In the genomic region with DNA sequence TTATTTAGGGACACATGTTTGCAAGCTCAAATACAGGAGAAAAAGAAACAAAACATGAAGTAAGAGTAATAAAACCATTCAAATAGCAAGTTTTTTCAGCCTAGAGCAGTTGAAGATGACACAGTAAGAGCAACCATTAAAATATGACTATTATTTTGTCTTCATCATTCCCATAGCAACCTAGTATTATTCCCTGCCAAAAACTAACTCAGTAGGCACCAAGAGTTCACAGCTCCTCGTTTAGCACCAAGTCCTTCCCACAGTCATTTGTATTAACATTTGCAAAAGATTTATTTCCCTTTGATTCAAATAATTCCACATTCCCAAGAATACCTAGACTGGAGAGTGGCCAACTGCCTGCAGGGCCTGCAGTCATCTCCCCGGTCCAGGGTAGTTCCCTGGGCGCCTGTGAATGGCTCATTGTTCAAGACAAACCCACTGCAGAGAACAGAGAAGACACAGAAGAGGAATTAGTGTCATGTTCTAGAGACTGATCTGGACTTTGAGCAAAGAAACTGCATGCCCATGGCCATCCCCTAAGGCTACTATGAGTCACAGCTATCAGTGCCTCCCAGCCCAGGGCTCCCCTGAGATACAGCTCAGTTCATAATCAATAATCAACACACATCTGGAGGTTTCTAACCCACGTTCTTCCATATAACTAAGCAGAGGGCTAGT, we compare ENCODE assay signal across 15 cellular contexts.
DNase-seq lines count a peak whose midpoint lies in the region; ATAC-seq and TF ChIP-seq lines count a peak whose summit lies in the region.
"Had no signal": no experiment of that assay in that cellular context is flagged by ENCODE, and none has a peak within 500 bp of the region (broad histone marks: within the 10 kb centered on the region; RNA-seq: fewer than 3 reads in every experiment).

No MANE protein-coding gene starts in this region.

- H3K27me3 Mint-ChIP-seq in mesothelial cell of epicardium (ENCODE audit: low read depth), result no peaks in the 10 kb centered on the region
- H3K27me3 Mint-ChIP-seq: activated CD4-positive, alpha-beta memory T cell treated with anti-CD3 and anti-CD28 coated beads for 36 hours had no signal

- no peak overlapping the region for H3K9ac ChIP-seq in adipocyte (ENCODE audit: low read length)

- H3K36me3 ChIP-seq in adipocyte (ENCODE audit: control insufficient read depth, insufficient read depth, low read length, severe bottlenecking), result no peaks in the 10 kb centered on the region
- H3K36me3 ChIP-seq: prostate gland had no signal

- no peaks in the 10 kb centered on the region for H3K9me3 ChIP-seq in adipocyte (ENCODE audit: control insufficient read depth, low read length)
- H3K9me3 ChIP-seq: prostate gland had no signal

- no peak overlapping the region for H3K4me3 ChIP-seq in adipocyte (ENCODE audit: low read length)
- H3K4me3 ChIP-seq: prostate gland had no signal

- peaks cover 21% of the 10 kb centered on the region for H3K9me3 Mint-ChIP-seq in mesothelial cell of epicardium
- H3K9me3 Mint-ChIP-seq: activated CD4-positive, alpha-beta memory T cell treated with anti-CD3 and anti-CD28 coated beads for 36 hours had no signal

- no peaks in the 10 kb centered on the region for H3K36me3 Mint-ChIP-seq in mesothelial cell of epicardium
- H3K36me3 Mint-ChIP-seq: activated CD4-positive, alpha-beta memory T cell treated with anti-CD3 and anti-CD28 coated beads for 36 hours had no signal

- DNase-seq in adipocyte (ENCODE audit: low read depth) (peak; percentile 12), mesothelial cell of epicardium (ENCODE audit: low spot score in 2 of 2, unreplicated experiment in 2 of 2) (no peak), putamen (ENCODE audit: low spot score) (no peak)
- DNase-seq in stimulated activated CD4-positive, alpha-beta T cell treated with anti-CD3 and anti-CD28 coated beads, Interleukin-2, amount 100 ng/mL, for 48 hours, result no peak
- DNase-seq: activated CD4-positive, alpha-beta memory T cell treated with anti-CD3 and anti-CD28 coated beads for 36 hours; activated gamma-delta T cell; Karpas-422; mesenchymal stem cell; stimulated activated CD4-positive, alpha-beta T cell treated with anti-CD3 and anti-CD28 coated beads, Interleukin-4, amount 100 ng/mL, for 1 hour; stimulated activated naive CD8-positive, alpha-beta T cell treated with anti-CD3 and anti-CD28 coated beads, Interleukin-15, Interleukin-2, amounts not matched to agents 100 U/mL and 50 U/mL, for 24 hours had no signal

- peaks cover 5% of the 10 kb centered on the region for H3K4me1 ChIP-seq in adipocyte (ENCODE audit: control insufficient read depth, insufficient read depth, low read length)
- H3K4me1 ChIP-seq: prostate gland had no signal

- H3K4me3 Mint-ChIP-seq in mesothelial cell of epicardium, result no peak overlapping the region
- H3K4me3 Mint-ChIP-seq: activated CD4-positive, alpha-beta memory T cell treated with anti-CD3 and anti-CD28 coated beads for 36 hours had no signal

- ATAC-seq in GM18511 (IDR thresholded peaks at IDR 0.05; ENCODE audit: unreplicated experiment) (peak; percentile 89), HG03108 (IDR thresholded peaks at IDR 0.05; ENCODE audit: unreplicated experiment) (peak; percentile 65), GM19467 (IDR thresholded peaks at IDR 0.05; ENCODE audit: unreplicated experiment) (no peak), HG03521 (IDR thresholded peaks at IDR 0.05; ENCODE audit: unreplicated experiment) (no peak)
- ATAC-seq: stimulated activated naive CD8-positive, alpha-beta T cell treated with anti-CD3 and anti-CD28 coated beads, Interleukin-15, Interleukin-2, amounts not matched to agents 100 U/mL and 50 U/mL, for 24 hours had no signal

- H3K4me1 Mint-ChIP-seq in mesothelial cell of epicardium, result peaks cover 17% of the 10 kb centered on the region

- no peak for TF ChIP-seq CTCF in mesothelial cell of epicardium (IDR thresholded peaks at IDR 0.05; ENCODE audit: unreplicated experiment)

- no peaks in the 10 kb centered on the region for H3K27me3 ChIP-seq in adipocyte (replicated peaks; ENCODE audit: control insufficient read depth, insufficient read depth, low read length)

- peak overlapping the region; percentile 39 for H3K27ac Mint-ChIP-seq in mesothelial cell of epicardium
- H3K27ac Mint-ChIP-seq: activated CD4-positive, alpha-beta memory T cell treated with anti-CD3 and anti-CD28 coated beads for 36 hours had no signal

Comparison
In these comparisons a context has a peak if more than half of its experiments do, and no peak if none do; other contexts are left out.
1. ATAC-seq: peak in GM18511 (single experiment) and HG03108 (single experiment); none in GM19467 (single experiment) and HG03521 (single experiment).